In the genomic region with DNA sequence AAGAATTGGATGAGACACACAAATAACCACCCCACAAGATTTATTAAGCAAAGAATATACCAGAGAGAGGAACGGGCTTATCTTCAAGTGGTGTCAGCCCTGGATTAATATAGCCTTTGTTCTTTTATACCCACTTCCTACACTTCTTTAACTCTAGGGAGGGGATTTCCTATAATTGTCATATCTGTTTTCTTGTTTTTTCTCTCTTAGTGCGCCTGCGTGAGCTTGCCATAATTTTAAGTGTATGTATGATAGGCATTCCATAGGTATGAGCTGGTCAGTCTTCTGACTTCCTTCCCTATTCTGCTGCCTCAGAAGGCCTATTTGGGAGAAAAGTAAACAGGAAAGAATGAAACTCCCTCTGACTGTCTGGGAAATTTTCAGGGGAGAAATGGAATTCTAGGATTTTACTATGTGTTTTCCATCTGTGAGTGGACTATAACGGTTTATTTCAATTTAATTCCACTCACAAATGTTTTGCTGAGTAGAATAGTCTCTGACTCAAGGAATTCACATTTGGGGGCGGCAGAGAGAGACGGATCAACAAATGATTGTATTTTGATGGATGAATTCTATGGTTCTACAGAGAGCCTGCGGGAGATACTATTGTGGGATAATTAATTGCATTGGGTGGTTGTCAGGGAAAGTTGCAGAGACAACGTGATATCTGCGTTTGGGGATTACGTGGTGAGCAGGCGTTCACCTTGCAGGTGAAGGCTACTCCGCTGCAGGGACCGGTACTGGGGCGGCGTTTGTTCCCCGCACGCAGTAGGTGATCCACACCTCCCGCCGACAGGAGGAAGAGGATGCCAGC, we compare ENCODE assay signal across 8 cellular contexts. TPM values are rescaled to one million over a fixed set of nuclear protein-coding genes. Genes with fewer than 3 reads are reported as not detected.
DNase-seq lines count a peak whose midpoint lies in the region; FAIRE-seq and TF ChIP-seq lines count a peak whose summit lies in the region.

No MANE protein-coding gene starts in this region.

- WGBS in hepatocyte (ENCODE audit: low lambda C conversion rate, missing lambda C conversion rate) = 7% methylated on average over 19 of the region's 19 CpGs
- WGBS in small intestine, 3 donors = 2 to 3% (median 2%) methylated on average over 18 to 19 of the region's 19 CpGs

- H2AFZ ChIP-seq in PC-9 = peak overlapping the region; percentile 57; the same call in 1 of the 2 replicates
- peak overlapping the region; percentile 80 for H2AFZ ChIP-seq in hepatocyte

- H3K9ac ChIP-seq in adipocyte (ENCODE audit: low read length) = peak overlapping the region; percentile 98

- peaks cover 17% of the 10 kb centered on the region for H3F3A ChIP-seq in PC-9 (ENCODE audit: insufficient read depth, low read depth)

- H3K27me3 ChIP-seq in GM06990 (replicated peaks; ENCODE audit: control insufficient read depth, insufficient read depth, low read length) (no peaks in the 10 kb centered on the region), PC-9 (ENCODE audit: insufficient read depth, low read depth) (no peaks in the 10 kb centered on the region), adipocyte (replicated peaks; ENCODE audit: control insufficient read depth, insufficient read depth, low read length) (no peaks in the 10 kb centered on the region), hepatocyte (no peaks in the 10 kb centered on the region), small intestine (ENCODE audit: control insufficient read depth in 2 of 2, insufficient read depth in 2 of 2, low read length in 2 of 2) (no peaks in the 10 kb centered on the region)

- FAIRE-seq in small intestine (lab: Jason Lieb, UNC) = no peak

- peaks cover 20% of the 10 kb centered on the region for H3K79me2 ChIP-seq in PC-9 (ENCODE audit: low read depth)
- H3K79me2 ChIP-seq in hepatocyte = peaks cover 29% of the 10 kb centered on the region

- DNase-seq in GM06990 (ENCODE audit: extremely low read depth, insufficient read length) (peak; percentile 43), HFF-Myc (ENCODE audit: extremely low read depth, low read depth) (peak; percentile 77), PC-9 (peak; percentile 18 to 79), adipocyte (ENCODE audit: low read depth) (peak; percentile 92), hepatocyte (ENCODE audit: low spot score) (peak; percentile 61), small intestine (peak; percentile 11), NK-92 (lab: John Stamatoyannopoulos, UW; ENCODE audit: unreplicated experiment) (no peak), NCI-H774 (lab: John Stamatoyannopoulos, UW) (no peak)

- no peaks in the 10 kb centered on the region for H3K36me3 ChIP-seq in GM06990 (ENCODE audit: control insufficient read depth, insufficient read depth, low read length)
- no peaks in the 10 kb centered on the region for H3K36me3 ChIP-seq in PC-9 (ENCODE audit: low read depth)
- H3K36me3 ChIP-seq in adipocyte (ENCODE audit: control insufficient read depth, insufficient read depth, low read length, severe bottlenecking) = no peaks in the 10 kb centered on the region
- no peaks in the 10 kb centered on the region for H3K36me3 ChIP-seq in hepatocyte (replicated peaks; ENCODE audit: insufficient read depth, low read depth)
- no peaks in the 10 kb centered on the region for H3K36me3 ChIP-seq in small intestine (ENCODE audit: control insufficient read depth in 2 of 2, insufficient read depth in 2 of 2, low read length in 2 of 2)

- BruUV-seq in PC-9 (replicated peaks; lab: Mats Ljungman, UMichigan) = TSS peak; percentile 75

- H3K27ac ChIP-seq in PC-9 (peak overlapping the region; percentile 94), hepatocyte (peak overlapping the region; percentile 95), small intestine (ENCODE audit: low read depth in 1 of 2, low read length in 1 of 2) (peak overlapping the region; percentile 49 to 99)

- intact Hi-C loops in PC-9 (cut with micrococcal nuclease; ENCODE audit: unreplicated experiment) = loop anchor here (1.0 kb wide), 2 partner anchors 55 to 353 kb away; no protein-coding TSS in a partner anchor

- no peak for TF ChIP-seq CTCF in GM06990 (IDR thresholded peaks at IDR 0.05; ENCODE audit: insufficient read depth, low read length, poor library complexity, severe bottlenecking)
- no peak for TF ChIP-seq CTCF in HFF-Myc (IDR thresholded peaks at IDR 0.05; ENCODE audit: low read depth, low read length, missing control alignments)
- no peak for TF ChIP-seq CTCF in PC-9 (conservative IDR thresholded peaks at IDR 0.05)
- no peak for TF ChIP-seq CTCF in hepatocyte (IDR thresholded peaks at IDR 0.05; ENCODE audit: poor library complexity)

- H4K20me1 ChIP-seq in PC-9 (ENCODE audit: insufficient read depth) (no peaks in the 10 kb centered on the region), hepatocyte (ENCODE audit: insufficient read depth, poor library complexity, severe bottlenecking) (no peaks in the 10 kb centered on the region)

- H3K9me2 ChIP-seq in PC-9 (ENCODE audit: insufficient read depth) = no peaks in the 10 kb centered on the region
- H3K9me2 ChIP-seq in hepatocyte (replicated peaks; ENCODE audit: insufficient read depth) = no peaks in the 10 kb centered on the region

- CTCF ChIA-PET in PC-9 (lab: Charles Lee) = no interaction called here

- H3K4me3 ChIP-seq in GM06990 (replicated peaks; ENCODE audit: low read depth, low read length) = peak overlapping the region; percentile 83
- H3K4me3 ChIP-seq in HFF-Myc (replicated peaks; ENCODE audit: low read depth, low read length) = peak overlapping the region; percentile 67
- H3K4me3 ChIP-seq in PC-9 = peak overlapping the region; percentile 77; the same call in 1 of the 2 replicates
- peak overlapping the region; percentile 94 for H3K4me3 ChIP-seq in adipocyte (ENCODE audit: low read length)
- H3K4me3 ChIP-seq in hepatocyte = peak overlapping the region; percentile 39
- H3K4me3 ChIP-seq in small intestine (ENCODE audit: low read depth in 1 of 2, low read length in 2 of 2) = peak overlapping the region; percentile 48 to 86

- H3K9me3 ChIP-seq in PC-9 (ENCODE audit: insufficient read depth, low read depth) = no peaks in the 10 kb centered on the region
- H3K9me3 ChIP-seq in adipocyte (ENCODE audit: control insufficient read depth, low read length) = no peaks in the 10 kb centered on the region
- no peaks in the 10 kb centered on the region for H3K9me3 ChIP-seq in hepatocyte (ENCODE audit: low read depth)
- no peaks in the 10 kb centered on the region for H3K9me3 ChIP-seq in small intestine (ENCODE audit: control insufficient read depth, low read depth)

- POLR2A ChIA-PET in PC-9 (lab: Charles Lee; ENCODE audit: unreplicated experiment) = interaction anchor here (0.6 kb wide), 1 partner anchor 342 kb away, joined by 4 read pairs; no protein-coding TSS in a partner anchor

- H3K4me2 ChIP-seq in PC-9 (peak overlapping the region; percentile 90), hepatocyte (peak overlapping the region; percentile 92)

- H3K4me1 ChIP-seq in PC-9 (replicated peaks; ENCODE audit: insufficient read depth) (peaks cover 21% of the 10 kb centered on the region), adipocyte (ENCODE audit: control insufficient read depth, insufficient read depth, low read length) (peaks cover 15% of the 10 kb centered on the region), hepatocyte (ENCODE audit: insufficient read depth) (peaks cover 21% of the 10 kb centered on the region), small intestine (ENCODE audit: control insufficient read depth in 2 of 2, insufficient read depth in 1 of 2, low read depth in 1 of 2, low read length in 1 of 2) (peaks cover 5 to 7% of the 10 kb centered on the region in 2 donors)

RNA-seq across cellular contexts. Expression of a gene that starts 0.6 kb away (rescaled TPM):
- total RNA-seq in PC-9 (2021) (7.3 and 8.8 TPM in 2 replicates), hepatocyte (7.7 and 10.9 TPM in 2 replicates)
- polyA plus RNA-seq in hepatocyte (3.1 and 3.2 TPM in 2 replicates), small intestine (1 to 10 TPM; 1.4 to 2.6 (median 1.8) TPM)

Comparison
In these comparisons a context has a peak if more than half of its experiments do, and no peak if none do; other contexts are left out.
1. DNase-seq: peak in GM06990 (single experiment), HFF-Myc (single experiment), PC-9 (2 of 2), adipocyte (single experiment), hepatocyte (single experiment) and small intestine (single experiment); none in NK-92 (single experiment) and NCI-H774 (single experiment).
2. H3K4me3 ChIP-seq: peak in every context shown above with its lines; median percentile 94 in adipocyte; 83 in GM06990; 77 in PC-9; 67 in HFF-Myc; 67 in small intestine; 39 in hepatocyte.
3. Peak in every context shown above with its lines, with median percentiles within 50 percentile points of each other: H3K27ac ChIP-seq.